ENCODE assay signal across 8 cellular contexts in the genomic region with DNA sequence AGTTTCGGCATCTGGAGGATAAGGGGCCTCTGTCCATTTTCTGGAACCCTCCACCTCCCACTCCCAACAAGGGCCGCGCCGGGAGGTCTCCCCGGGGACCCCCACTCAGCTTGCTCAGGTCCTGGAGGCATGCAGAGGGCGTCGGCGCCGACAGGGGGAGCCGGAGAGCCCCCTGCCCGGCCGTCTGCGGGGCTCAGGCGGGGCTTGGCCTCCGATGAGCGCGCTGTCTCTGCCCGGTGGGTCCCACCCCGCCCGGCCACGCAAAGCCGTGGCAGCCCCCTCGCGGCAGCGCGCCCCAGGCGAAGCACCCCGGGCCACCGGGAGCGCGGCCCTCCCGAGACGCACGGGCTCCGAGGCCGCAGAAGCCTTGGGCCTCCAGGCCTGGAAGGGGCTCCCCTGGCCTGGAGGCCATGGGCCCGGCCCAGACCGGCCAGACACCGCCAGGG.
DNase-seq lines count a peak whose midpoint lies in the region; ATAC-seq and TF ChIP-seq lines count a peak whose summit lies in the region.

No MANE protein-coding gene starts in this region.

- H3K27me3 Mint-ChIP-seq in activated CD8-positive, alpha-beta T cell treated with anti-CD3 and anti-CD28 coated beads for 36 hours: peaks cover 52% of the 10 kb centered on the region
- H3K27me3 Mint-ChIP-seq in activated CD8-positive, alpha-beta T cell treated with anti-CD3 and anti-CD28 coated beads, Interleukin-2, amount 10 ng/mL, durations not matched to agents 7 days and 5 days (ENCODE audit: low read depth): peaks cover 48% of the 10 kb centered on the region

- POLR2A ChIA-PET in activated CD8-positive, alpha-beta T cell treated with anti-CD3 and anti-CD28 coated beads for 36 hours (lab: Charles Lee): no interaction called here
- POLR2A ChIA-PET in activated CD8-positive, alpha-beta T cell treated with anti-CD3 and anti-CD28 coated beads, Interleukin-2, amount 10 ng/mL, durations not matched to agents 7 days and 5 days (lab: Charles Lee): no interaction called here

- CTCF ChIA-PET in activated CD8-positive, alpha-beta T cell treated with anti-CD3 and anti-CD28 coated beads for 36 hours (lab: Charles Lee): interaction anchor here (0.7 to 1.4 kb wide), 2 partner anchors 10 to 16 kb away, joined by 3 to 4 read pairs; no protein-coding TSS in a partner anchor
- CTCF ChIA-PET in activated CD8-positive, alpha-beta T cell treated with anti-CD3 and anti-CD28 coated beads, Interleukin-2, amount 10 ng/mL, durations not matched to agents 7 days and 5 days (lab: Charles Lee): no interaction called here

- H3K27ac ChIP-seq in SU-DHL-6 (ENCODE audit: low read depth, low read length) (no peak overlapping the region), right atrium auricular region (no peak overlapping the region), testis (no peak overlapping the region)

- DNase-seq in activated CD8-positive, alpha-beta T cell treated with anti-CD3 and anti-CD28 coated beads for 36 hours: peak; percentile 29
- DNase-seq in activated CD8-positive, alpha-beta T cell treated with anti-CD3 and anti-CD28 coated beads, Interleukin-2, amount 10 ng/mL, durations not matched to agents 7 days and 5 days: no peak
- DNase-seq in right atrium auricular region (ENCODE audit: low spot score) (no peak), testis (no peak), SW 1271 (lab: John Stamatoyannopoulos, UW) (no peak), NCI-H345 treated with DMSO at 0.1 percent for 48 hours (lab: John Stamatoyannopoulos, UW; ENCODE audit: unreplicated experiment) (no peak), GM19240 (ENCODE audit: insufficient read length, low spot score) (no peak)

- intact Hi-C loops in activated CD8-positive, alpha-beta T cell treated with anti-CD3 and anti-CD28 coated beads for 36 hours (cut with micrococcal nuclease): loop anchor here (10.0 kb wide), 1 partner anchor 432 kb away; no protein-coding TSS in a partner anchor
- intact Hi-C loops in testis (cut with DNase I; ENCODE audit: low total_unique reads): no loop called here

- TF ChIP-seq POLR2A in testis (IDR thresholded peaks at IDR 0.05): no peak

- H3K27ac Mint-ChIP-seq in activated CD8-positive, alpha-beta T cell treated with anti-CD3 and anti-CD28 coated beads for 36 hours: no peak overlapping the region
- no peak overlapping the region for H3K27ac Mint-ChIP-seq in activated CD8-positive, alpha-beta T cell treated with anti-CD3 and anti-CD28 coated beads, Interleukin-2, amount 10 ng/mL, durations not matched to agents 7 days and 5 days

- H2AFZ ChIP-seq in SU-DHL-6 (ENCODE audit: low read depth, low read length, severe bottlenecking): no peak overlapping the region

- H3K9me3 Mint-ChIP-seq in activated CD8-positive, alpha-beta T cell treated with anti-CD3 and anti-CD28 coated beads for 36 hours: no peaks in the 10 kb centered on the region
- H3K9me3 Mint-ChIP-seq in activated CD8-positive, alpha-beta T cell treated with anti-CD3 and anti-CD28 coated beads, Interleukin-2, amount 10 ng/mL, durations not matched to agents 7 days and 5 days (ENCODE audit: insufficient read depth): no peaks in the 10 kb centered on the region

- H3K79me2 ChIP-seq in SU-DHL-6 (ENCODE audit: insufficient read depth, low read length): no peaks in the 10 kb centered on the region

- WGBS in testis, 2 donors: 8 to 9% methylated on average over 5 to 36 of the region's 39 CpGs

- no peaks in the 10 kb centered on the region for H4K20me1 ChIP-seq in SU-DHL-6 (ENCODE audit: low read depth, low read length)

- no peak overlapping the region for H3K4me3 Mint-ChIP-seq in activated CD8-positive, alpha-beta T cell treated with anti-CD3 and anti-CD28 coated beads for 36 hours
- no peak overlapping the region for H3K4me3 Mint-ChIP-seq in activated CD8-positive, alpha-beta T cell treated with anti-CD3 and anti-CD28 coated beads, Interleukin-2, amount 10 ng/mL, durations not matched to agents 7 days and 5 days

- no peaks in the 10 kb centered on the region for H3K9me2 ChIP-seq in SU-DHL-6 (replicated peaks; ENCODE audit: insufficient read depth, low read length)

- no peaks in the 10 kb centered on the region for H3F3A ChIP-seq in SU-DHL-6 (ENCODE audit: insufficient read depth)

- peaks cover 0 to 30% of the 10 kb centered on the region in 2 donors for H3K4me1 ChIP-seq in right atrium auricular region
- H3K4me1 ChIP-seq in testis: peaks cover 3% of the 10 kb centered on the region

- no peak overlapping the region for H3K9ac ChIP-seq in SU-DHL-6 (ENCODE audit: low read length)

- peak; percentile 79 for TF ChIP-seq CTCF in activated CD8-positive, alpha-beta T cell treated with anti-CD3 and anti-CD28 coated beads for 36 hours (IDR thresholded peaks at IDR 0.05)
- TF ChIP-seq CTCF in SU-DHL-6 (IDR thresholded peaks at IDR 0.05; ENCODE audit: insufficient read depth, low read length, poor library complexity, severe bottlenecking): peak; percentile 32
- peak; percentile 41 to 76 for TF ChIP-seq CTCF in right atrium auricular region (IDR thresholded peaks at IDR 0.05)
- TF ChIP-seq CTCF in testis (IDR thresholded peaks at IDR 0.05): peak in 2 of 3 experiments; percentile 28 to 60

- no peak overlapping the region for H3K4me3 ChIP-seq in SU-DHL-6 (ENCODE audit: insufficient read depth, low read length, poor library complexity, severe bottlenecking)
- peak overlapping the region in 1 of 2 donors; percentile 20 for H3K4me3 ChIP-seq in right atrium auricular region
- H3K4me3 ChIP-seq in testis: peak overlapping the region in 1 of 2 donors; percentile 3

- H3K4me2 ChIP-seq in SU-DHL-6 (ENCODE audit: low read depth, low read length, poor library complexity, severe bottlenecking): no peak overlapping the region

- H3K36me3 Mint-ChIP-seq in activated CD8-positive, alpha-beta T cell treated with anti-CD3 and anti-CD28 coated beads for 36 hours (ENCODE audit: low read depth): peaks cover 2% of the 10 kb centered on the region
- peaks cover 8% of the 10 kb centered on the region for H3K36me3 Mint-ChIP-seq in activated CD8-positive, alpha-beta T cell treated with anti-CD3 and anti-CD28 coated beads, Interleukin-2, amount 10 ng/mL, durations not matched to agents 7 days and 5 days (ENCODE audit: low read depth)

- no peaks in the 10 kb centered on the region for H3K36me3 ChIP-seq in SU-DHL-6 (ENCODE audit: low read length)
- no peaks in the 10 kb centered on the region for H3K36me3 ChIP-seq in right atrium auricular region
- no peaks in the 10 kb centered on the region for H3K36me3 ChIP-seq in testis (ENCODE audit: low read depth, missing control alignments)

- peaks cover 18% of the 10 kb centered on the region for H3K4me1 Mint-ChIP-seq in activated CD8-positive, alpha-beta T cell treated with anti-CD3 and anti-CD28 coated beads for 36 hours (ENCODE audit: low read depth)
- H3K4me1 Mint-ChIP-seq in activated CD8-positive, alpha-beta T cell treated with anti-CD3 and anti-CD28 coated beads, Interleukin-2, amount 10 ng/mL, durations not matched to agents 7 days and 5 days (ENCODE audit: low read depth): peaks cover 26% of the 10 kb centered on the region

- ATAC-seq in activated CD8-positive, alpha-beta T cell treated with anti-CD3 and anti-CD28 coated beads for 36 hours: peak; percentile 62
- no peak for ATAC-seq in activated CD8-positive, alpha-beta T cell treated with anti-CD3 and anti-CD28 coated beads, Interleukin-2, amount 10 ng/mL, durations not matched to agents 7 days and 5 days

- H3K27me3 ChIP-seq in SU-DHL-6 (ENCODE audit: low read length) (no peaks in the 10 kb centered on the region), right atrium auricular region (peaks cover 6% of the 10 kb centered on the region in 2 donors), testis (no peaks in the 10 kb centered on the region)

- H3K9me3 ChIP-seq in SU-DHL-6 (ENCODE audit: insufficient read depth, low read length): no peaks in the 10 kb centered on the region
- no peaks in the 10 kb centered on the region for H3K9me3 ChIP-seq in right atrium auricular region
- no peaks in the 10 kb centered on the region for H3K9me3 ChIP-seq in testis
